Comparison of ENCODE assay signal across 8 cellular contexts in genomic region chr1:20521960-20522861, GRCh38. TPM values are rescaled to one million over a fixed set of nuclear protein-coding genes. Genes with fewer than 3 reads are reported as not detected.
DNase-seq lines count a peak whose midpoint lies in the region; ATAC-seq and TF ChIP-seq lines count a peak whose summit lies in the region.

No MANE protein-coding gene starts in this region.

- H3K4me1 ChIP-seq in Panc1 (ENCODE audit: control insufficient read depth, insufficient read depth, low read length), result no peaks in the 10 kb centered on the region

- no peaks in the 10 kb centered on the region for H3K9me3 Mint-ChIP-seq in stimulated activated naive CD8-positive, alpha-beta T cell treated with anti-CD3 and anti-CD28 coated beads, Interleukin-15, amount 100 ng/mL, for 72 hours

- H3K27me3 ChIP-seq in Panc1 (ENCODE audit: control insufficient read depth, insufficient read depth, low read length) (peaks cover 3% of the 10 kb centered on the region; the same call in 1 of the 2 replicates), neural cell (ENCODE audit: insufficient read depth, low read depth, low read length) (no peaks in the 10 kb centered on the region)

- ATAC-seq in Panc1 (peak; percentile 91), HG03039 (IDR thresholded peaks at IDR 0.05; ENCODE audit: unreplicated experiment) (no peak)
- ATAC-seq in stimulated activated naive CD8-positive, alpha-beta T cell treated with anti-CD3 and anti-CD28 coated beads, Interleukin-15, amount 100 ng/mL, for 72 hours, result no peak

- H3K9me3 ChIP-seq in Panc1 (ENCODE audit: control insufficient read depth, insufficient read depth, low read depth, low read length) (no peaks in the 10 kb centered on the region), neural cell (ENCODE audit: low read length) (no peaks in the 10 kb centered on the region)

- no peaks in the 10 kb centered on the region for H3K36me3 ChIP-seq in Panc1 (ENCODE audit: control insufficient read depth, insufficient read depth, low read length)
- H3K36me3 ChIP-seq in neural cell (ENCODE audit: insufficient read depth, low read length), result no peaks in the 10 kb centered on the region

- H3K4me3 Mint-ChIP-seq in stimulated activated naive CD8-positive, alpha-beta T cell treated with anti-CD3 and anti-CD28 coated beads, Interleukin-15, amount 100 ng/mL, for 72 hours, result no peak overlapping the region

- intact Hi-C loops in Panc1 (cut with micrococcal nuclease; ENCODE audit: unreplicated experiment), result loop anchor here (1.0 kb wide), 1 partner anchor 118 kb away; no protein-coding TSS in a partner anchor

- no peaks in the 10 kb centered on the region for H4K20me1 ChIP-seq in neural cell (ENCODE audit: insufficient read depth)

- CTCF ChIA-PET in Panc1 (lab: Charles Lee), result interaction anchor here (0.7 to 0.9 kb wide), 3 partner anchors 112 to 303 kb away, joined by 3 to 8 read pairs (median 7); no protein-coding TSS in a partner anchor

- H3F3A ChIP-seq in neural cell (ENCODE audit: insufficient read depth, low read length, poor library complexity, severe bottlenecking), result no peaks in the 10 kb centered on the region

- H3K27ac Mint-ChIP-seq in stimulated activated naive CD8-positive, alpha-beta T cell treated with anti-CD3 and anti-CD28 coated beads, Interleukin-15, amount 100 ng/mL, for 72 hours, result no peak overlapping the region

- H3K79me2 ChIP-seq in neural cell (replicated peaks; ENCODE audit: insufficient read depth, low read length), result no peaks in the 10 kb centered on the region

- peaks cover 34% of the 10 kb centered on the region for H3K27me3 Mint-ChIP-seq in stimulated activated naive CD8-positive, alpha-beta T cell treated with anti-CD3 and anti-CD28 coated beads, Interleukin-15, amount 100 ng/mL, for 72 hours

- in situ Hi-C loops in Panc1 (cut with HindIII; ENCODE audit: low pct_unique_long_range_greater_than_20kb, low sequenced_read_pairs), result no loop called here

- H3K4me2 ChIP-seq in neural cell (ENCODE audit: low read length), result no peak overlapping the region

- H3K4me3 ChIP-seq in Panc1 (ENCODE audit: low read depth in 2 of 2, low read length in 2 of 2) (no peak overlapping the region), fibroblast of pulmonary artery (replicated peaks; ENCODE audit: low read depth, low read length) (peak overlapping the region; percentile 17), neural cell (ENCODE audit: low read length) (no peak overlapping the region)

- no peaks in the 10 kb centered on the region for H3K9me2 ChIP-seq in neural cell (ENCODE audit: insufficient read depth, low read length)

- no peaks in the 10 kb centered on the region for H3K4me1 Mint-ChIP-seq in stimulated activated naive CD8-positive, alpha-beta T cell treated with anti-CD3 and anti-CD28 coated beads, Interleukin-15, amount 100 ng/mL, for 72 hours

- H2AFZ ChIP-seq in neural cell (ENCODE audit: low read depth, low read length), result no peak overlapping the region

- DNase-seq in DMS 273 (lab: John Stamatoyannopoulos, UW; ENCODE audit: unreplicated experiment), result peak; percentile 93
- DNase-seq in KG1 (lab: John Stamatoyannopoulos, UW), result peak; percentile 58
- peak; percentile 74 for DNase-seq in Panc1 (ENCODE audit: low read depth, low spot score)
- peak; percentile 79 to 82 for DNase-seq in activated T-cell treated with anti-CD3 and anti-CD28 coated beads, Interleukin-2, amount 50 U/mL, for 48 hours
- DNase-seq in fibroblast of pulmonary artery (ENCODE audit: low read depth), result peak; percentile 85
- DNase-seq in stimulated activated naive CD8-positive, alpha-beta T cell treated with anti-CD3 and anti-CD28 coated beads, Interleukin-15, amount 100 ng/mL, for 72 hours, result peak; percentile 55 to 56

- no peak for TF ChIP-seq EP300 in neural cell (conservative IDR thresholded peaks at IDR 0.05; ENCODE audit: poor library complexity, severe bottlenecking)

- peak; percentile 98 for TF ChIP-seq RAD21 in neural cell (conservative IDR thresholded peaks at IDR 0.05)

- H3K27ac ChIP-seq in Panc1 (ENCODE audit: low read length), result no peak overlapping the region
- no peak overlapping the region for H3K27ac ChIP-seq in neural cell (ENCODE audit: low read length)

- BruUV-seq in Panc1 (replicated peaks; lab: Mats Ljungman, UMichigan), result no TSS peak

- POLR2A ChIA-PET in Panc1 (lab: Charles Lee), result no interaction called here

- TF ChIP-seq CTCF in Panc1 (IDR thresholded peaks at IDR 0.05), result peak; percentile 96
- TF ChIP-seq CTCF in fibroblast of pulmonary artery (IDR thresholded peaks at IDR 0.05; ENCODE audit: low read length, missing control alignments), result peak; percentile 93
- peak; percentile 96 for TF ChIP-seq CTCF in neural cell (IDR thresholded peaks at IDR 0.05; ENCODE audit: poor library complexity, severe bottlenecking)

- no peak overlapping the region for H3K9ac ChIP-seq in neural cell (ENCODE audit: low read length)

TF ChIP-seq in neural cell, 6 proteins besides CTCF, POLR2A, EP300 and RAD21:
- TF ChIP-seq SMC3 (conservative IDR thresholded peaks at IDR 0.05; ENCODE audit: poor library complexity) (peak; percentile 99), TAF1 (IDR thresholded peaks at IDR 0.05; ENCODE audit: low read depth) (no peak)

RNA-seq across cellular contexts. Expression of gene MUL1, which starts 14.3 kb away (rescaled TPM):
- 39.4 TPM for total RNA-seq in Panc1 (2021; ENCODE audit: unreplicated experiment)
- 33.4 TPM for polyA plus RNA-seq in Panc1 (2012; ENCODE audit: insufficient read length)
- polyA plus RNA-seq in neural cell, result 13.5 TPM in 2 replicates
- polyA minus RNA-seq in neural cell, result 26.8 and 27.4 TPM in 2 replicates

RNA-seq across cellular contexts. Expression of gene FAM43B, which starts 30.2 kb away (rescaled TPM):
- 3.0 TPM for total RNA-seq in Panc1 (2021; ENCODE audit: unreplicated experiment)
- 5.1 TPM for polyA plus RNA-seq in Panc1 (2012; ENCODE audit: insufficient read length)
- polyA plus RNA-seq in neural cell, result 0.52 and 1.3 TPM in 2 replicates
- polyA minus RNA-seq in neural cell, result 1.7 and 2.7 TPM in 2 replicates

RNA-seq across cellular contexts. Expression of gene CAMK2N1, which starts 36.2 kb away (rescaled TPM):
- total RNA-seq in Panc1 (2021; ENCODE audit: unreplicated experiment), result 4.4 TPM
- polyA plus RNA-seq in Panc1 (2012; ENCODE audit: insufficient read length), result 2.9 TPM
- 54.2 and 67.1 TPM in 2 replicates for polyA plus RNA-seq in neural cell
- 41.1 and 41.9 TPM in 2 replicates for polyA minus RNA-seq in neural cell
